In the genomic region with DNA sequence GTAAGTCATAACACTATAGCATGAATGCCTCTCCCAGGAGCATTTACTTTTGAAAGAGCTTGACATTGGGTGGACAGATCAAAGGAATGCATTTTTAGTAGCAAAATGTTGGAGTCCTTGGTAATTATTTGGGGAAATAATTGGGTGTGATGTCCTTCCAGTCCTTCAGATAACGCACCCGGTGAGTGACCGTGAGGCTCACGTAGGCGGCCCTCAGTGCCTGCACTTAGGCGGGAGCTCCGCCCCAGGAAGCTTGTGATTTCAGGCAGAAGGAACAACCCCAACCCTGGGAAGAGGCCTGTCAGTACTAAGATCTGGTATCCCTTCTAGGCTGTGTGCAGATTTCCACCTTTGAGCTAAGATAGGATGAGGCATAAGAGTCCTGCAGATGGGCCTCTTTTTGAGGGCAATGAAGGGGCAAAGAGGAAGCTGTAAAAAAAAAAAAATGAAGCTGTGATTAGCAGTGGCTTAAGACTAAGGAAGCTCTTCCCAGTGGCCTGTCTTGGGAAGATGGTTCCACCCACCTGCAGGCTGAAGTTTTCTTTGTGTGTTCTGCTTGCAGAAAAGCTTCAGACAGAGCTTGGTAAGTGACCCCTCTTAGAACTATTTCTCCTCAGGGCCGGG, we compare ENCODE assay signal across 1 cellular context.
TF ChIP-seq lines count a peak whose summit lies in the region.

No MANE protein-coding gene starts in this region.

TF ChIP-seq in GM12878, 131 proteins besides CTCF, POLR2A, EP300 and RAD21:
- no peak for TF ChIP-seq CHD2 (IDR thresholded peaks at IDR 0.05; ENCODE audit: borderline replicate concordance, low read depth, low read length)
- TF ChIP-seq MXI1 (IDR thresholded peaks at IDR 0.05; ENCODE audit: low read depth, low read length), result no peak
- TF ChIP-seq HDAC6 (IDR thresholded peaks at IDR 0.05; ENCODE audit: unreplicated experiment), result no peak
- TF ChIP-seq NR2C2 (IDR thresholded peaks at IDR 0.05; ENCODE audit: borderline replicate concordance, control insufficient read depth, insufficient read length, low read depth), result no peak
- TF ChIP-seq BACH1 (IDR thresholded peaks at IDR 0.05; ENCODE audit: borderline replicate concordance), result no peak
- no peak for TF ChIP-seq STAT1 (conservative IDR thresholded peaks at IDR 0.05)
- no peak for TF ChIP-seq ZNF217 (IDR thresholded peaks at IDR 0.05)
- TF ChIP-seq CBX5 (IDR thresholded peaks at IDR 0.05; ENCODE audit: low read depth), result no peak
- no peak for TF ChIP-seq ETV6 (conservative IDR thresholded peaks at IDR 0.05 in 1 of 2, IDR thresholded peaks at IDR 0.05 in 1 of 2; ENCODE audit: borderline replicate concordance in 1 of 2, low read depth in 1 of 2)
